ENCODE assay signal across 16 cellular contexts in genomic region chr2:12271589-12271984, GRCh38.
A peak's percentile ranks its signal among the peaks of the same experiment; 100 is the strongest.
DNase-seq lines count a peak whose midpoint lies in the region; ATAC-seq, FAIRE-seq and TF ChIP-seq lines count a peak whose summit lies in the region.
"Had no signal": no experiment of that assay in that cellular context is flagged by ENCODE, and none has a peak within 500 bp of the region (broad histone marks: within the 10 kb centered on the region; RNA-seq: fewer than 3 reads in every experiment).

No MANE protein-coding gene starts in this region.

- H3K27ac ChIP-seq in OCI-LY7 (ENCODE audit: low read depth, low read length, poor library complexity, severe bottlenecking): no peak overlapping the region
- peak overlapping the region in 1 of 10 donors; percentile 21 for H3K27ac ChIP-seq in heart right ventricle
- no peak overlapping the region for H3K27ac ChIP-seq in mammary epithelial cell (ENCODE audit: insufficient read depth, low read depth, low read length)
- H3K27ac ChIP-seq: ascending aorta, KMS-11 had no signal

- in situ Hi-C loops in mammary epithelial cell (cut with MboI; ENCODE audit: low sequenced_read_pairs in 2 of 2): no loop called here

- H3K9ac ChIP-seq in mammary epithelial cell (ENCODE audit: insufficient read depth, low read length): no peak overlapping the region
- H3K9ac ChIP-seq: KMS-11 had no signal

- no peak for DNase-seq in OCI-LY7 (ENCODE audit: low spot score)
- DNase-seq in heart right ventricle: no peak
- no peak for DNase-seq in amniotic stem cell (lab: John Stamatoyannopoulos, UW)
- no peak for DNase-seq in mammary epithelial cell
- DNase-seq in kidney glomerular epithelial cell (lab: John Stamatoyannopoulos, UW): no peak
- DNase-seq: effector CD4-positive, alpha-beta T cell; foreskin fibroblast; NCI-H2081; retina; stimulated activated CD4-positive, alpha-beta T cell treated with anti-CD3 and anti-CD28 coated beads, Interleukin-4, amount 100 ng/mL, for 1 hour had no signal

- no peaks in the 10 kb centered on the region; the same call in 1 of the 2 replicates for H3K9me2 ChIP-seq in OCI-LY7 (ENCODE audit: insufficient read depth, low read length)

- no peak overlapping the region for H3K4me3 ChIP-seq in OCI-LY7 (ENCODE audit: low read depth, low read length, poor library complexity, severe bottlenecking)
- no peak overlapping the region for H3K4me3 ChIP-seq in heart right ventricle
- no peak overlapping the region for H3K4me3 ChIP-seq in mammary epithelial cell (replicated peaks in 1 of 3; ENCODE audit: insufficient read depth in 1 of 3, low read depth in 2 of 3, low read length in 3 of 3)
- H3K4me3 ChIP-seq: ascending aorta had no signal

- BruUV-seq in OCI-LY7 (replicated peaks; lab: Mats Ljungman, UMichigan) (no TSS peak), mammary epithelial cell (replicated peaks; lab: Mats Ljungman, UMichigan) (no TSS peak)

- WGBS in heart right ventricle, 2 donors: 52 to 80% methylated on average over 1 of the region's 1 CpG
- WGBS in mammary epithelial cell (ENCODE audit: low coverage, missing lambda C conversion rate): 86% methylated on average over 1 of the region's 1 CpG

- TF ChIP-seq CTCF in OCI-LY7 (conservative IDR thresholded peaks at IDR 0.05; ENCODE audit: low read length) (no peak), heart right ventricle (IDR thresholded peaks at IDR 0.05) (no peak), mammary epithelial cell (conservative IDR thresholded peaks at IDR 0.05 in 1 of 2, IDR thresholded peaks at IDR 0.05 in 1 of 2; ENCODE audit: extremely low read depth in 1 of 2, insufficient read depth in 1 of 2, low read depth in 1 of 2, low read length in 2 of 2) (no peak)

- CTCF ChIA-PET in OCI-LY7 (lab: Charles Lee; ENCODE audit: unreplicated experiment) (no interaction called here), mammary epithelial cell (lab: Charles Lee; ENCODE audit: low non-redundant PET) (no interaction called here)

- H2AFZ ChIP-seq in OCI-LY7 (ENCODE audit: low read length): peak overlapping the region; percentile 47; the same call in 1 of the 2 replicates
- H2AFZ ChIP-seq in mammary epithelial cell (ENCODE audit: low read depth, low read length): no peak overlapping the region

- intact Hi-C loops in OCI-LY7 (cut with micrococcal nuclease; ENCODE audit: unreplicated experiment) (no loop called here), heart right ventricle (cut with DNase I) (no loop called here), mammary epithelial cell (cut with micrococcal nuclease) (no loop called here)

- no peaks in the 10 kb centered on the region for H3K79me2 ChIP-seq in OCI-LY7 (ENCODE audit: insufficient read depth, low read depth, low read length)
- H3K79me2 ChIP-seq in mammary epithelial cell (ENCODE audit: insufficient read depth, low read length): no peaks in the 10 kb centered on the region

- dilution Hi-C loops in mammary epithelial cell (cut with HindIII; ENCODE audit: low sequenced_read_pairs): no loop called here

- H4K20me1 ChIP-seq in OCI-LY7 (ENCODE audit: insufficient read depth, low read length): no peaks in the 10 kb centered on the region
- H4K20me1 ChIP-seq in mammary epithelial cell (ENCODE audit: insufficient read depth, low read length): no peaks in the 10 kb centered on the region

- FAIRE-seq in A204.1 (lab: Jason Lieb, UNC): peak; percentile 58
- FAIRE-seq: islet of Langerhans had no signal

- H3K27me3 ChIP-seq in heart right ventricle (no peaks in the 10 kb centered on the region), mammary epithelial cell (ENCODE audit: insufficient read depth, low read length) (peaks cover 2% of the 10 kb centered on the region)
- H3K27me3 ChIP-seq: ascending aorta had no signal

- no peaks in the 10 kb centered on the region for H3K4me1 ChIP-seq in OCI-LY7 (ENCODE audit: insufficient read depth, low read length, poor library complexity, severe bottlenecking)
- peaks cover 0 to 7% (median 0%) of the 10 kb centered on the region in 9 donors for H3K4me1 ChIP-seq in heart right ventricle
- no peaks in the 10 kb centered on the region for H3K4me1 ChIP-seq in mammary epithelial cell (ENCODE audit: insufficient read depth, low read length)
- H3K4me1 ChIP-seq: ascending aorta had no signal

- ATAC-seq in GM18502 (IDR thresholded peaks at IDR 0.05; ENCODE audit: poor library complexity, unreplicated experiment): peak; percentile 67
- ATAC-seq in HG02852 (IDR thresholded peaks at IDR 0.05; ENCODE audit: unreplicated experiment): peak; percentile 51
- no peak for ATAC-seq in heart right ventricle

- no peak overlapping the region for H3K4me2 ChIP-seq in OCI-LY7 (ENCODE audit: low read length)
- no peak overlapping the region for H3K4me2 ChIP-seq in mammary epithelial cell (ENCODE audit: insufficient read depth, low read depth, low read length)
- H3K4me2 ChIP-seq: KMS-11 had no signal

- H3K36me3 ChIP-seq in OCI-LY7 (ENCODE audit: insufficient read depth, low read length) (no peaks in the 10 kb centered on the region), heart right ventricle (no peaks in the 10 kb centered on the region), mammary epithelial cell (ENCODE audit: insufficient read depth, low read length) (no peaks in the 10 kb centered on the region)
- H3K36me3 ChIP-seq: ascending aorta had no signal

- H3K9me3 ChIP-seq in OCI-LY7 (ENCODE audit: low read length) (no peaks in the 10 kb centered on the region), heart right ventricle (no peaks in the 10 kb centered on the region), mammary epithelial cell (replicated peaks; ENCODE audit: insufficient read depth, low read length) (no peaks in the 10 kb centered on the region)
- H3K9me3 ChIP-seq: ascending aorta had no signal

- POLR2A ChIA-PET in OCI-LY7 (lab: Charles Lee): interaction anchor here (0.6 to 1.6 kb wide), 3 partner anchors 12 to 54 kb away, joined by 3 to 8 read pairs (median 4); no protein-coding TSS in a partner anchor

Comparison
In these comparisons a context has a peak if more than half of its experiments do, and no peak if none do; other contexts are left out.
1. ATAC-seq: peak in GM18502 (single experiment) and HG02852 (single experiment); none in heart right ventricle (0 of 8).